ENCODE assay signal across 10 cellular contexts in the genomic region with DNA sequence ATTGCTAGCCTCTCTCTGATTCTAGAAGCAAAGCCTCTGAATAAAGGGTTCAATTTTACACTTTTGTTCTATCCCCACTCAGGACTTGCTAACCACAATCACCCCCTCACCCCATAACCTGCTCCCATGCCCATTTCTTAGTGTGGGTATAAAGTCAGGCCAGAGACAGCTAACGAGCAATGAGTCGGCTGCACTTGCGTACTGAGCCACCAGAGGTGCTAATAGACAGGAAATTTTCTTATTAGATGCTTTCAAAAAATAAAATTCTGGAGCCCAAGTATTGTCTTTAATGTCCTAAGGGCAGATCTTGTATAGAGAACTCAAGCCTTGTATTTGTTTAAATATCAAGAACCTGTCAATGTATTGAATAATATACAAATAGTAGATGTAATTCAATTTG.
DNase-seq lines count a peak whose midpoint lies in the region; ATAC-seq and TF ChIP-seq lines count a peak whose summit lies in the region.
"Had no signal": no experiment of that assay in that cellular context is flagged by ENCODE, and none has a peak within 500 bp of the region (broad histone marks: within the 10 kb centered on the region; RNA-seq: fewer than 3 reads in every experiment).

No MANE protein-coding gene starts in this region.

- H3K4me1 ChIP-seq in cardiac muscle cell (ENCODE audit: low read depth), result no peaks in the 10 kb centered on the region
- H3K4me1 ChIP-seq in upper lobe of right lung, result no peaks in the 10 kb centered on the region

- H3K27me3 ChIP-seq in cardiac muscle cell, result no peaks in the 10 kb centered on the region
- H3K27me3 ChIP-seq in upper lobe of right lung, result no peaks in the 10 kb centered on the region

- H3K36me3 Mint-ChIP-seq in activated T-cell treated with anti-CD3 and anti-CD28 coated beads, Interleukin-2, amount 50 U/mL, for 4 hours (ENCODE audit: insufficient read depth), result no peaks in the 10 kb centered on the region

- intact Hi-C loops in Right ventricle myocardium inferior (cut with DNase I) (no loop called here), upper lobe of right lung (cut with DNase I) (no loop called here)

- H3K4me3 Mint-ChIP-seq in activated T-cell treated with anti-CD3 and anti-CD28 coated beads, Interleukin-2, amount 50 U/mL, for 4 hours, result no peak overlapping the region
- H3K4me3 Mint-ChIP-seq: CD4-positive, alpha-beta T cell; dendritic cell treated with granulocyte-macrophage colony-stimulating factor and Interleukin-4, amounts not matched to agents 40 ng/mL and 50 ng/mL, for 4 days had no signal

- ATAC-seq in Right ventricle myocardium inferior (no peak), HG03039 (IDR thresholded peaks at IDR 0.05; ENCODE audit: unreplicated experiment) (peak; percentile 51), upper lobe of right lung (no peak), GM21576 (IDR thresholded peaks at IDR 0.05; ENCODE audit: unreplicated experiment) (no peak)
- no peak for ATAC-seq in activated T-cell treated with anti-CD3 and anti-CD28 coated beads, Interleukin-2, amount 50 U/mL, for 4 hours

- no peak overlapping the region for H3K27ac ChIP-seq in cardiac muscle cell
- H3K27ac ChIP-seq in upper lobe of right lung, result no peak overlapping the region

- H3K4me1 Mint-ChIP-seq in activated T-cell treated with anti-CD3 and anti-CD28 coated beads, Interleukin-2, amount 50 U/mL, for 4 hours (ENCODE audit: low read depth), result no peaks in the 10 kb centered on the region

- DNase-seq in cardiac muscle cell (ENCODE audit: low read depth in 1 of 2, low spot score in 1 of 2) (peak in 1 of 2 donors; percentile 7), Right ventricle myocardium inferior (ENCODE audit: missing footprints) (no peak), upper lobe of right lung (no peak), NCI-H2029 treated with DMSO at 0.1 percent for 48 hours (lab: John Stamatoyannopoulos, UW) (no peak)
- no peak for DNase-seq in activated T-cell treated with anti-CD3 and anti-CD28 coated beads, Interleukin-2, amount 50 U/mL, for 4 hours
- DNase-seq: CD4-positive, alpha-beta T cell had no signal

- no peaks in the 10 kb centered on the region for H3K27me3 Mint-ChIP-seq in activated T-cell treated with anti-CD3 and anti-CD28 coated beads, Interleukin-2, amount 50 U/mL, for 4 hours (ENCODE audit: low read depth)
- H3K27me3 Mint-ChIP-seq: CD4-positive, alpha-beta T cell; dendritic cell treated with granulocyte-macrophage colony-stimulating factor and Interleukin-4, amounts not matched to agents 40 ng/mL and 50 ng/mL, for 4 days had no signal

- H3K36me3 ChIP-seq in cardiac muscle cell, result no peaks in the 10 kb centered on the region
- H3K36me3 ChIP-seq in upper lobe of right lung, result no peaks in the 10 kb centered on the region

- H3K9me3 Mint-ChIP-seq in activated T-cell treated with anti-CD3 and anti-CD28 coated beads, Interleukin-2, amount 50 U/mL, for 4 hours, result peaks cover 6% of the 10 kb centered on the region
- H3K9me3 Mint-ChIP-seq: dendritic cell treated with granulocyte-macrophage colony-stimulating factor and Interleukin-4, amounts not matched to agents 40 ng/mL and 50 ng/mL, for 4 days had no signal

- TF ChIP-seq CTCF in cardiac muscle cell (IDR thresholded peaks at IDR 0.05; ENCODE audit: low read depth, low read length) (peak; percentile 31), WI38 (IDR thresholded peaks at IDR 0.05; ENCODE audit: low read depth, low read length) (0 out of 2 replicates have a peak, but pooled peaks have one; percentile 19), upper lobe of right lung (IDR thresholded peaks at IDR 0.05) (peak; percentile 6)

- H3K4me3 ChIP-seq in cardiac muscle cell, result no peak overlapping the region
- H3K4me3 ChIP-seq in WI38 (ENCODE audit: low read depth, low read length), result no peak overlapping the region
- no peak overlapping the region for H3K4me3 ChIP-seq in upper lobe of right lung

- H3K9me3 ChIP-seq in cardiac muscle cell (ENCODE audit: low read depth) (no peaks in the 10 kb centered on the region), upper lobe of right lung (no peaks in the 10 kb centered on the region)
